30 cellular contexts compared by ENCODE assay signal in genomic region chr5:84059672-84060071, GRCh38.
A peak's percentile ranks its signal among the peaks of the same experiment; 100 is the strongest.
DNase-seq lines count a peak whose midpoint lies in the region; ATAC-seq, FAIRE-seq and TF ChIP-seq lines count a peak whose summit lies in the region.
"Had no signal": no experiment of that assay in that cellular context is flagged by ENCODE, and none has a peak within 500 bp of the region (broad histone marks: within the 10 kb centered on the region; RNA-seq: fewer than 3 reads in every experiment).

No MANE protein-coding gene starts in this region.

- FAIRE-seq in bronchial epithelial cell (lab: Jason Lieb, UNC): no peak
- FAIRE-seq: A549, GM12891 had no signal

- DNase-seq in DMS53 (lab: John Stamatoyannopoulos, UW): peak; percentile 79
- peak; percentile 13 for DNase-seq in M059J (ENCODE audit: low read depth)
- peak; percentile 64 for DNase-seq in bronchial epithelial cell (ENCODE audit: low read depth)
- DNase-seq in kidney tubule cell (ENCODE audit: low spot score): peak; percentile 5
- DNase-seq in NCI-H82 treated with DMSO at 0.1 percent for 48 hours (lab: John Stamatoyannopoulos, UW; ENCODE audit: unreplicated experiment): no peak
- DNase-seq in GOT3 (lab: John Stamatoyannopoulos, UW): no peak
- DNase-seq in erythroblast (lab: John Stamatoyannopoulos, UW): no peak
- DNase-seq: AML-193; CD4-positive, alpha-beta T cell; COR-L47; DMS79 treated with DMSO at 0.1 percent for 48 hours; GF-D8; H7; KBM-7; NCI-H1092; NCI-H1417 treated with DMSO at 0.1 percent for 48 hours; NCI-H1694 treated with DMSO at 0.1 percent for 48 hours; NCI-H2081; NCI-H2171 treated with DMSO at 0.1 percent for 48 hours; NCI-H345; NCI-H510A treated with DMSO at 0.1 percent for 48 hours; NCI-H774; NK-92 treated with Interleukin-12 subunit alpha and Interleukin-12 subunit beta, amount 100 ng/mL, for 24 hours; RPMI8226; SHP77 treated with DMSO at 0.1 percent for 48 hours; T-helper 1 cell had no signal

- ATAC-seq in HG02973 (IDR thresholded peaks at IDR 0.05; ENCODE audit: unreplicated experiment): no peak
- ATAC-seq: A549 had no signal

- no peaks in the 10 kb centered on the region for H3K36me3 ChIP-seq in bronchial epithelial cell (ENCODE audit: control insufficient read depth, insufficient read depth, low read length)
- H3K36me3 ChIP-seq: BLaER1 treated with 17β-estradiol and CSF1 and Interleukin-3, amounts not matched to agents 10 nM and 100 nM had no signal

- no peak for TF ChIP-seq CTCF in bronchial epithelial cell (IDR thresholded peaks at IDR 0.05; ENCODE audit: insufficient read depth, low read length, severe bottlenecking)

- TF ChIP-seq POLR2A in erythroblast (IDR thresholded peaks at IDR 0.05; ENCODE audit: low read length): no peak

- no peaks in the 10 kb centered on the region for H3K27me3 ChIP-seq in bronchial epithelial cell (ENCODE audit: control insufficient read depth, insufficient read depth, low read length)
- H3K27me3 ChIP-seq: BLaER1 treated with 17β-estradiol and CSF1 and Interleukin-3, amounts not matched to agents 10 nM and 100 nM had no signal

- no peak overlapping the region for H3K4me3 ChIP-seq in bronchial epithelial cell (ENCODE audit: low read depth, low read length)
- H3K4me3 ChIP-seq: A549; BLaER1 treated with 17β-estradiol and CSF1 and Interleukin-3, amounts not matched to agents 10 nM and 100 nM had no signal

Comparison
In these comparisons a context has a peak if more than half of its experiments do, and no peak if none do; other contexts are left out.
1. DNase-seq: peak in DMS53 (single experiment), M059J (single experiment), bronchial epithelial cell (single experiment) and kidney tubule cell (single experiment); none in NCI-H82 treated with DMSO at 0.1 percent for 48 hours (single experiment), GOT3 (single experiment) and erythroblast (0 of 2).